ENCODE assay signal across 33 cellular contexts in genomic region chr4:87532907-87533306, GRCh38. TPM values are rescaled to one million over a fixed set of nuclear protein-coding genes. Genes with fewer than 3 reads are reported as not detected.
DNase-seq lines count a peak whose midpoint lies in the region; ATAC-seq, FAIRE-seq and TF ChIP-seq lines count a peak whose summit lies in the region.
"Had no signal": no experiment of that assay in that cellular context is flagged by ENCODE, and none has a peak within 500 bp of the region (broad histone marks: within the 10 kb centered on the region; RNA-seq: fewer than 3 reads in every experiment).

No MANE protein-coding gene starts in this region.

- FAIRE-seq in kidney (lab: Jason Lieb, UNC), result peak; percentile 84
- FAIRE-seq: GM18507, H54, urothelium cell line had no signal

- no peak for TF ChIP-seq POLR2A in stomach (IDR thresholded peaks at IDR 0.05)

- H3K27ac Mint-ChIP-seq in progenitor cell of endocrine pancreas, result no peak overlapping the region
- H3K27ac Mint-ChIP-seq: naive thymus-derived CD4-positive, alpha-beta T cell; stimulated activated memory B cell treated with anti-CD40 and anti-IgM and Interleukin-4, amounts not matched to agents 10 μg/mL and 1 μg/mL and 100 μg/mL, for 72 hours had no signal

- no peak for DNase-seq in kidney
- no peak for DNase-seq in stomach
- DNase-seq in progenitor cell of endocrine pancreas (ENCODE audit: low spot score, unreplicated experiment), result no peak
- DNase-seq in OCI-LY7 (ENCODE audit: low spot score), result no peak
- DNase-seq in AG08396 (ENCODE audit: low spot score), result no peak
- DNase-seq: activated CD4-positive, alpha-beta T cell treated with anti-CD3 and anti-CD28 coated beads, Interleukin-2, amount 50 U/mL, for 48 hours; activated naive CD4-positive, alpha-beta T cell; activated T-cell treated with anti-CD3 and anti-CD28 coated beads, Interleukin-2, amount 50 U/mL, for 48 hours; body of pancreas; dermis blood vessel endothelial cell; DMS 273 treated with DMSO at 0.1 percent for 48 hours; EL; foreskin melanocyte; hypothalamus; Kasumi-1; naive thymus-derived CD4-positive, alpha-beta T cell; NCI-H1436 treated with DMSO at 0.1 percent for 48 hours; NCI-H226; NCI-H526 treated with DMSO at 0.1 percent for 48 hours; psoas muscle; SHP77; stimulated activated CD4-positive, alpha-beta T cell treated with anti-CD3 and anti-CD28 coated beads, Interleukin-15, amount 100 ng/mL, for 24 hours had no signal

- H3K4me1 Mint-ChIP-seq in progenitor cell of endocrine pancreas (ENCODE audit: low read depth), result peaks cover 18% of the 10 kb centered on the region
- H3K4me1 Mint-ChIP-seq: naive thymus-derived CD4-positive, alpha-beta T cell; stimulated activated memory B cell treated with anti-CD40 and anti-IgM and Interleukin-4, amounts not matched to agents 10 μg/mL and 1 μg/mL and 100 μg/mL, for 72 hours had no signal

- BruUV-seq in OCI-LY7 (replicated peaks; lab: Mats Ljungman, UMichigan), result no TSS peak

- CTCF ChIA-PET in OCI-LY7 (lab: Charles Lee; ENCODE audit: unreplicated experiment), result no interaction called here

- H2AFZ ChIP-seq in OCI-LY7 (ENCODE audit: low read length), result no peak overlapping the region

- intact Hi-C loops in kidney (cut with DNase I) (no loop called here), stomach (cut with DNase I; ENCODE audit: low total_unique reads) (no loop called here), OCI-LY7 (cut with micrococcal nuclease; ENCODE audit: unreplicated experiment) (no loop called here)

- peaks cover 2% of the 10 kb centered on the region for H3K36me3 Mint-ChIP-seq in progenitor cell of endocrine pancreas (ENCODE audit: insufficient read depth)
- H3K36me3 Mint-ChIP-seq: naive thymus-derived CD4-positive, alpha-beta T cell; stimulated activated memory B cell treated with anti-CD40 and anti-IgM and Interleukin-4, amounts not matched to agents 10 μg/mL and 1 μg/mL and 100 μg/mL, for 72 hours had no signal

- H3K4me3 Mint-ChIP-seq in progenitor cell of endocrine pancreas (ENCODE audit: low read depth), result no peak overlapping the region
- H3K4me3 Mint-ChIP-seq: naive thymus-derived CD4-positive, alpha-beta T cell; stimulated activated memory B cell treated with anti-CD40 and anti-IgM and Interleukin-4, amounts not matched to agents 10 μg/mL and 1 μg/mL and 100 μg/mL, for 72 hours had no signal

- H3K4me3 ChIP-seq in kidney (ENCODE audit: low read length in 2 of 2) (no peak overlapping the region), stomach (no peak overlapping the region), OCI-LY7 (ENCODE audit: low read depth, low read length, poor library complexity, severe bottlenecking) (no peak overlapping the region)
- H3K4me3 ChIP-seq: body of pancreas, psoas muscle had no signal

- POLR2A ChIA-PET in OCI-LY7 (lab: Charles Lee), result no interaction called here

- peaks cover 11% of the 10 kb centered on the region for H3K9me3 Mint-ChIP-seq in progenitor cell of endocrine pancreas (ENCODE audit: low read depth)
- H3K9me3 Mint-ChIP-seq: stimulated activated memory B cell treated with anti-CD40 and anti-IgM and Interleukin-4, amounts not matched to agents 10 μg/mL and 1 μg/mL and 100 μg/mL, for 72 hours had no signal

- no peaks in the 10 kb centered on the region for H3K79me2 ChIP-seq in OCI-LY7 (ENCODE audit: insufficient read depth, low read depth, low read length)

- H4K20me1 ChIP-seq in OCI-LY7 (ENCODE audit: insufficient read depth, low read length), result no peaks in the 10 kb centered on the region

- no peak for TF ChIP-seq CTCF in kidney (IDR thresholded peaks at IDR 0.05; ENCODE audit: borderline replicate concordance, extremely low read depth, insufficient read depth)
- no peak for TF ChIP-seq CTCF in stomach (IDR thresholded peaks at IDR 0.05)
- TF ChIP-seq CTCF in progenitor cell of endocrine pancreas (IDR thresholded peaks at IDR 0.05; ENCODE audit: unreplicated experiment), result no peak
- no peak for TF ChIP-seq CTCF in OCI-LY7 (conservative IDR thresholded peaks at IDR 0.05; ENCODE audit: low read length)

- no peaks in the 10 kb centered on the region for H3K27me3 ChIP-seq in stomach
- H3K27me3 ChIP-seq: body of pancreas had no signal

- H3K9ac ChIP-seq in kidney (ENCODE audit: low read length in 2 of 2), result no peak overlapping the region

- H3K9me3 ChIP-seq in kidney (ENCODE audit: control insufficient read depth in 1 of 2, low read length in 2 of 2) (no peaks in the 10 kb centered on the region), stomach (peaks cover 0 to 4% (median 2%) of the 10 kb centered on the region in 4 donors), OCI-LY7 (ENCODE audit: low read length) (no peaks in the 10 kb centered on the region)
- H3K9me3 ChIP-seq: body of pancreas, psoas muscle had no signal

- H3K27me3 Mint-ChIP-seq in progenitor cell of endocrine pancreas, result no peaks in the 10 kb centered on the region
- H3K27me3 Mint-ChIP-seq: stimulated activated memory B cell treated with anti-CD40 and anti-IgM and Interleukin-4, amounts not matched to agents 10 μg/mL and 1 μg/mL and 100 μg/mL, for 72 hours had no signal

- H3K9me2 ChIP-seq in OCI-LY7 (ENCODE audit: insufficient read depth, low read length), result no peaks in the 10 kb centered on the region

- H3K4me1 ChIP-seq in kidney (ENCODE audit: control insufficient read depth in 1 of 2, insufficient read depth in 1 of 2, low read depth in 1 of 2, low read length in 2 of 2) (peaks cover 5 to 6% of the 10 kb centered on the region in 2 donors), stomach (peaks cover 0 to 21% (median 6%) of the 10 kb centered on the region in 4 donors), OCI-LY7 (ENCODE audit: insufficient read depth, low read length, poor library complexity, severe bottlenecking) (no peaks in the 10 kb centered on the region)
- H3K4me1 ChIP-seq: psoas muscle had no signal

- 64 to 83% (median 79%) methylated on average over 1 of the region's 1 CpG for WGBS in stomach, 5 donors

- TF ChIP-seq EP300 in stomach (IDR thresholded peaks at IDR 0.05), result no peak

- peak; percentile 77 for ATAC-seq in GM18873 (IDR thresholded peaks at IDR 0.05; ENCODE audit: low FRiP score, unreplicated experiment)
- ATAC-seq in HG03354 (IDR thresholded peaks at IDR 0.05; ENCODE audit: poor library complexity, severe bottlenecking, unreplicated experiment), result peak; percentile 56
- no peak for ATAC-seq in GM18861 (IDR thresholded peaks at IDR 0.05; ENCODE audit: unreplicated experiment)
- ATAC-seq: activated CD4-positive, CD25-positive, alpha-beta regulatory T cell treated with anti-CD3 and anti-CD28 coated beads, Interleukin-2, amount 50 U/mL, for 24 hours; body of pancreas; left lobe of liver; naive thymus-derived CD4-positive, alpha-beta T cell; psoas muscle had no signal

- H3K27ac ChIP-seq in kidney (ENCODE audit: low read depth in 2 of 2, low read length in 2 of 2), result no peak overlapping the region
- H3K27ac ChIP-seq in stomach, result peak overlapping the region in 3 of 5 donors; percentile 61 to 89 (median 83)
- no peak overlapping the region for H3K27ac ChIP-seq in OCI-LY7 (ENCODE audit: low read depth, low read length, poor library complexity, severe bottlenecking)
- H3K27ac ChIP-seq: body of pancreas had no signal

- no peak overlapping the region for H3K4me2 ChIP-seq in OCI-LY7 (ENCODE audit: low read length)

- H3K36me3 ChIP-seq in kidney (ENCODE audit: control insufficient read depth in 1 of 2, insufficient read depth in 2 of 2, low read length in 2 of 2) (no peaks in the 10 kb centered on the region), stomach (no peaks in the 10 kb centered on the region), OCI-LY7 (ENCODE audit: insufficient read depth, low read length) (no peaks in the 10 kb centered on the region)

RNA-seq across cellular contexts. Expression of gene SPARCL1, which starts 3.7 kb away (rescaled TPM):
- total RNA-seq in kidney (322 TPM), stomach (100 to 1,000 TPM; 173 to 710 (median 607) TPM), progenitor cell of endocrine pancreas (0.41 and 0.84 TPM in 2 replicates), OCI-LY7 (2022) (not detected in 2 replicates)
- polyA plus RNA-seq in kidney (ENCODE audit: insufficient read depth, low read depth, low replicate concordance) (87.4 TPM), stomach (100 to 1,000 TPM in 1 of 3 donors, 10 to 100 TPM in 2; 36.9 to 191 (median 69.3) TPM)
- total RNA-seq in OCI-LY7 (2014; rRNA removed; shearing (Covaris generic)), result not detected in 2 replicates
- total RNA-seq: naive thymus-derived CD4-positive, alpha-beta T cell; T-helper 2 cell treated with Interferon-gamma antibody and Interleukin-4, amounts not matched to agents 100 ng/mL and 5 ng/mL, for 36 hours had no signal
- polyA plus RNA-seq: BJ; naive thymus-derived CD4-positive, alpha-beta T cell had no signal

Comparison
In these comparisons a context has a peak if more than half of its experiments do, and no peak if none do; other contexts are left out.
1. H3K27ac ChIP-seq: peak in stomach (3 of 5); none in kidney (0 of 2) and OCI-LY7 (single experiment).
2. RNA of gene SPARCL1, which starts 3.7 kb away (total RNA-seq): 173 to 710 TPM in stomach and 322 TPM in kidney (single experiment); 0.41 to 0.84 TPM in progenitor cell of endocrine pancreas and not detected in OCI-LY7; every median in the first group is over 10 times any median in the second.